In genomic region chr10:60778978-60779668, GRCh38 we compare ENCODE assay signal across 8 cellular contexts.
DNase-seq lines count a peak whose midpoint lies in the region; ATAC-seq and TF ChIP-seq lines count a peak whose summit lies in the region.

No MANE protein-coding gene starts in this region.

- peak; percentile 28 for DNase-seq in ELR (ENCODE audit: low read depth)
- DNase-seq in choroid plexus epithelial cell (ENCODE audit: low read depth) = peak; percentile 20
- no peak for DNase-seq in NCI-H146 treated with DMSO at 0.1 percent for 48 hours (lab: John Stamatoyannopoulos, UW; ENCODE audit: unreplicated experiment)
- DNase-seq in putamen (ENCODE audit: low spot score) = no peak
- DNase-seq in inferior parietal cortex (ENCODE audit: extremely low spot score) = no peak

- H3K4me3 ChIP-seq in choroid plexus epithelial cell (ENCODE audit: low read depth, low read length) = peak overlapping the region; percentile 77

- peak overlapping the region; percentile 94 for H3K27ac ChIP-seq in KOPT-K1 (ENCODE audit: low read depth, low read length, poor library complexity, severe bottlenecking)

- peaks cover 19% of the 10 kb centered on the region for H3K36me3 Mint-ChIP-seq in nephron (ENCODE audit: low read depth)

- H3K9me3 ChIP-seq in KOPT-K1 (ENCODE audit: insufficient read depth, low read length, poor library complexity, severe bottlenecking) = no peaks in the 10 kb centered on the region

- peak overlapping the region in 2 of 3 experiments; percentile 78 to 82 for H3K27ac Mint-ChIP-seq in nephron

- ATAC-seq in GM21423 (IDR thresholded peaks at IDR 0.05; ENCODE audit: unreplicated experiment) = peak; percentile 15

- no peaks in the 10 kb centered on the region for H3K9me3 Mint-ChIP-seq in nephron

- no peak for TF ChIP-seq CTCF in choroid plexus epithelial cell (conservative IDR thresholded peaks at IDR 0.05; ENCODE audit: low read depth, low read length)
- no peak for TF ChIP-seq CTCF in nephron (IDR thresholded peaks at IDR 0.05; ENCODE audit: unreplicated experiment in 3 of 3)

- peak overlapping the region; percentile 97 to 100 (median 97) for H3K4me3 Mint-ChIP-seq in nephron

- peaks cover 45% of the 10 kb centered on the region for H3K36me3 ChIP-seq in KOPT-K1 (ENCODE audit: insufficient read depth, low read length)

- H3K4me1 Mint-ChIP-seq in nephron = peaks cover 35% of the 10 kb centered on the region

- no peaks in the 10 kb centered on the region for H3K27me3 Mint-ChIP-seq in nephron (ENCODE audit: low read depth)

Comparison
In these comparisons a context has a peak if more than half of its experiments do, and no peak if none do; other contexts are left out.
1. DNase-seq: peak in ELR (single experiment) and choroid plexus epithelial cell (single experiment); none in NCI-H146 treated with DMSO at 0.1 percent for 48 hours (single experiment), putamen (single experiment) and inferior parietal cortex (single experiment).